Comparison of ENCODE assay signal across 17 cellular contexts in the genomic region with DNA sequence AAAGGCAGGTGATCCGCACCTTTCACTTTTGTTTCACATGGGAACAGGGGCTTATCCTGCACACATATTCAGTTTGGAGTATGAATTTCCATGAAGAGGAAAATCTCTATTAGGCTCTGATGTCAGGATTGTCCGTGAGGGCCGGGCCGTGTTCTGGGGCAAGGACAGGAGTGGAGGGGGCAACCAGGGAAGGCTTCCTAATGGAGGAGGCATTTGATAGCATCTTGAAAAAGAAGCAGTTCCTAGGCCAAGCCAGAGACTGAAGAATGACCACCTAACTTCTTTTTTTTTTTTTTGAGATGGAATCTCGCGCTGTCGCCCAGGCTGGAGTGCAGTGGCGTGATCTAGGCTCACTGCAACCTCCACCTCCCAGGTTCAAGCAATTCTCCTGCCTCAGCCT.
DNase-seq lines count a peak whose midpoint lies in the region; ATAC-seq and TF ChIP-seq lines count a peak whose summit lies in the region.
"Had no signal": no experiment of that assay in that cellular context is flagged by ENCODE, and none has a peak within 500 bp of the region (broad histone marks: within the 10 kb centered on the region; RNA-seq: fewer than 3 reads in every experiment).

No MANE protein-coding gene starts in this region.

- no peak overlapping the region for H2BK120ac ChIP-seq in neuronal stem cell (ENCODE audit: low read depth, low read length)

- no peaks in the 10 kb centered on the region for H3K79me1 ChIP-seq in neuronal stem cell (ENCODE audit: low read depth, low read length)

- H3K27ac ChIP-seq in neuronal stem cell (replicated peaks; ENCODE audit: low read length) = no peak overlapping the region
- peak overlapping the region; percentile 79 for H3K27ac ChIP-seq in vagina
- no peak overlapping the region for H3K27ac ChIP-seq in tibial artery

- peaks cover 3% of the 10 kb centered on the region for H3K4me1 Mint-ChIP-seq in glutamatergic neuron (ENCODE audit: low read depth, unreplicated experiment)

- no peak overlapping the region for H3K4me3 ChIP-seq in neuronal stem cell (ENCODE audit: low read length in 2 of 2)
- no peak overlapping the region for H3K4me3 ChIP-seq in vagina
- H3K4me3 ChIP-seq in tibial artery = no peak overlapping the region

- WGBS in neuronal stem cell (ENCODE audit: extremely low coverage in 2 of 2, insufficient read length in 2 of 2, insufficient replicate concordance in 1 of 2), 2 donors = no CpG with 5 or more reads among the region's 8 CpGs

- peaks cover 5% of the 10 kb centered on the region for H3K9me3 Mint-ChIP-seq in glutamatergic neuron (ENCODE audit: unreplicated experiment)

- no peak overlapping the region for H3K4ac ChIP-seq in neuronal stem cell (ENCODE audit: low read length)

- H3K14ac ChIP-seq in neuronal stem cell (ENCODE audit: low read length) = no peak overlapping the region

- H3K27me3 ChIP-seq in neuronal stem cell (ENCODE audit: control insufficient read depth in 3 of 3, insufficient read depth in 3 of 3, low read depth in 1 of 3, low read length in 3 of 3) (no peaks in the 10 kb centered on the region), vagina (no peaks in the 10 kb centered on the region), tibial artery (no peaks in the 10 kb centered on the region)

- H2AFZ ChIP-seq in neuronal stem cell (ENCODE audit: low read length) = no peak overlapping the region

- no peak overlapping the region for H3K4me3 Mint-ChIP-seq in glutamatergic neuron (ENCODE audit: unreplicated experiment)

- no peak overlapping the region for H3K27ac Mint-ChIP-seq in glutamatergic neuron (ENCODE audit: unreplicated experiment)

- ATAC-seq in Right ventricle myocardium inferior (no peak), Right ventricle myocardium superior (ENCODE audit: poor library complexity) (no peak)

- no peak overlapping the region for H4K91ac ChIP-seq in neuronal stem cell (ENCODE audit: low read depth, low read length, poor library complexity)

- no peak overlapping the region for H3K9ac ChIP-seq in neuronal stem cell (ENCODE audit: low read depth, low read length, poor library complexity)

- peak; percentile 50 for DNase-seq in Right ventricle myocardium inferior (ENCODE audit: missing footprints)
- no peak for DNase-seq in Right ventricle myocardium superior
- peak; percentile 4 for DNase-seq in glutamatergic neuron
- DNase-seq in neuronal stem cell (ENCODE audit: low spot score) = no peak
- DNase-seq in vagina (ENCODE audit: extremely low spot score in 2 of 2) = no peak
- DNase-seq in tibial artery = no peak
- no peak for DNase-seq in NCI-H345 (lab: John Stamatoyannopoulos, UW)
- DNase-seq in HT-29 (ENCODE audit: low spot score) = no peak
- DNase-seq: 8988T, C1 segment of cervical spinal cord, GM23248, HCEC 1CT, KG1, NCI-H1436, NCI-H2029, NCI-H510A, NCI-H82 had no signal

- H3K9me3 ChIP-seq in neuronal stem cell (replicated peaks in 1 of 2; ENCODE audit: control insufficient read depth in 2 of 2, insufficient read depth in 1 of 2, low read depth in 1 of 2, low read length in 2 of 2) (peaks cover 0 to 2% of the 10 kb centered on the region in 2 donors), vagina (no peaks in the 10 kb centered on the region), tibial artery (no peaks in the 10 kb centered on the region)

- H3K4me1 ChIP-seq in neuronal stem cell (ENCODE audit: control insufficient read depth in 2 of 2, insufficient read depth in 1 of 2, low read depth in 1 of 2, low read length in 2 of 2) (peaks cover 8 to 22% of the 10 kb centered on the region in 2 donors), vagina (peaks cover 57% of the 10 kb centered on the region), tibial artery (peaks cover 0 to 51% (median 36%) of the 10 kb centered on the region in 4 donors)

- H3K27me3 Mint-ChIP-seq in glutamatergic neuron (ENCODE audit: unreplicated experiment) = peaks cover 5% of the 10 kb centered on the region

- H2AK5ac ChIP-seq in neuronal stem cell (ENCODE audit: low read depth, low read length) = peak overlapping the region; percentile 96

- no peak overlapping the region for H2BK5ac ChIP-seq in neuronal stem cell (ENCODE audit: low read length)

- no peak for TF ChIP-seq POLR2A in vagina (IDR thresholded peaks at IDR 0.05)

- TF ChIP-seq CTCF in glutamatergic neuron (IDR thresholded peaks at IDR 0.05; ENCODE audit: partially characterized antibody, unreplicated experiment) (no peak), vagina (IDR thresholded peaks at IDR 0.05) (no peak), tibial artery (IDR thresholded peaks at IDR 0.05) (no peak)

- no peak overlapping the region for H2BK15ac ChIP-seq in neuronal stem cell (ENCODE audit: low read length)

- H3K23ac ChIP-seq in neuronal stem cell (ENCODE audit: low read depth, low read length, poor library complexity) = no peak overlapping the region

- H2BK12ac ChIP-seq in neuronal stem cell (ENCODE audit: low read length) = no peak overlapping the region

- H3K36me3 Mint-ChIP-seq in glutamatergic neuron (ENCODE audit: unreplicated experiment) = no peaks in the 10 kb centered on the region

- no peaks in the 10 kb centered on the region for H3K36me3 ChIP-seq in neuronal stem cell (replicated peaks in 1 of 2; ENCODE audit: control insufficient read depth in 2 of 2, insufficient read depth in 2 of 2, low read length in 2 of 2)
- H3K36me3 ChIP-seq in vagina = no peaks in the 10 kb centered on the region
- H3K36me3 ChIP-seq in tibial artery = no peaks in the 10 kb centered on the region

- no peak overlapping the region for H4K8ac ChIP-seq in neuronal stem cell (ENCODE audit: low read depth, low read length)

- intact Hi-C loops in Right ventricle myocardium inferior (cut with DNase I) (no loop called here), Right ventricle myocardium superior (cut with DNase I) (no loop called here), vagina (cut with DNase I) (no loop called here), tibial artery (cut with DNase I; ENCODE audit: low total_unique reads) (loop anchor here (10.0 kb wide), 1 partner anchor 180 kb away; no protein-coding TSS in a partner anchor)

- H3K18ac ChIP-seq in neuronal stem cell (ENCODE audit: low read length) = no peak overlapping the region

- no peak overlapping the region for H3K4me2 ChIP-seq in neuronal stem cell (ENCODE audit: insufficient read depth, low read length, poor library complexity, severe bottlenecking)

Comparison
In these comparisons a context has a peak if more than half of its experiments do, and no peak if none do; other contexts are left out.
1. DNase-seq: peak in Right ventricle myocardium inferior (single experiment) and glutamatergic neuron (single experiment); none in Right ventricle myocardium superior (single experiment), neuronal stem cell (single experiment), vagina (0 of 2), tibial artery (0 of 2), NCI-H345 (single experiment) and HT-29 (single experiment).